23 cellular contexts compared by ENCODE assay signal in the genomic region with DNA sequence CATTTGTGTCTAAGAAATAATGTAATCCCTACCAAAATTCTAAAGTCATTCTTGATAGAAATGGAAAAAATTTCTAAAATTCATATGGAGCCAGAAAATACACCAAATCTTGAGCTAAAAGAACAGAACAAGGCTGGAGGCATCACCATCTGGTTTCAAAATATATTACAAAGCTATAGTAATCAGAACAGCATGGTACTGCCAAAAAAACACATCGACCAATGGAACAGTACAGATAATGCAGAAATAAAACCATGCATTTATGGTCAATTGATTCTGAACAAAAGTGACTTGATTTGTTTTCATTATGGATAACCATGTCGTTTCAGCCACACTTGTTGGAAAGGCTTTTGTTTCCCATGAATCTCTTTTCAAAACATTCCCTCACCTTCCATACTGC. TPM values are rescaled to one million over a fixed set of nuclear protein-coding genes. Genes with fewer than 3 reads are reported as not detected.
A peak's percentile ranks its signal among the peaks of the same experiment; 100 is the strongest.
DNase-seq lines count a peak whose midpoint lies in the region; ATAC-seq and TF ChIP-seq lines count a peak whose summit lies in the region.
"Had no signal": no experiment of that assay in that cellular context is flagged by ENCODE, and none has a peak within 500 bp of the region (broad histone marks: within the 10 kb centered on the region; RNA-seq: fewer than 3 reads in every experiment).

No MANE protein-coding gene starts in this region.

- peaks cover 4% of the 10 kb centered on the region for H3K36me3 ChIP-seq in OCI-LY3 (replicated peaks; ENCODE audit: low read depth, low read length)

- peaks cover 7% of the 10 kb centered on the region for H3K9me3 Mint-ChIP-seq in stimulated activated naive CD8-positive, alpha-beta T cell treated with anti-CD3 and anti-CD28 coated beads, Interleukin-15, Interleukin-2, amounts not matched to agents 100 ng/mL and 50 ng/mL, for 24 hours
- H3K9me3 Mint-ChIP-seq in stimulated activated naive CD8-positive, alpha-beta T cell treated with anti-CD3 and anti-CD28 coated beads, Interleukin-15, amount 100 ng/mL, for 72 hours: peaks cover 5 to 7% of the 10 kb centered on the region in 2 donors
- peaks cover 2% of the 10 kb centered on the region for H3K9me3 Mint-ChIP-seq in memory B cell
- peaks cover 4% of the 10 kb centered on the region for H3K9me3 Mint-ChIP-seq in activated CD4-positive, alpha-beta T cell treated with anti-CD3 and anti-CD28 coated beads, Interleukin-2, amount 10 ng/mL, durations not matched to agents 7 days and 5 days

- peaks cover 12% of the 10 kb centered on the region for H3K4me1 Mint-ChIP-seq in stimulated activated naive CD8-positive, alpha-beta T cell treated with anti-CD3 and anti-CD28 coated beads, Interleukin-15, Interleukin-2, amounts not matched to agents 100 ng/mL and 50 ng/mL, for 24 hours (ENCODE audit: low read depth)
- no peaks in the 10 kb centered on the region for H3K4me1 Mint-ChIP-seq in stimulated activated naive CD8-positive, alpha-beta T cell treated with anti-CD3 and anti-CD28 coated beads, Interleukin-15, amount 100 ng/mL, for 72 hours
- peaks cover 33% of the 10 kb centered on the region for H3K4me1 Mint-ChIP-seq in memory B cell
- H3K4me1 Mint-ChIP-seq in activated CD4-positive, alpha-beta T cell treated with anti-CD3 and anti-CD28 coated beads, Interleukin-2, amount 10 ng/mL, durations not matched to agents 7 days and 5 days: no peaks in the 10 kb centered on the region

- H3K27me3 Mint-ChIP-seq in stimulated activated naive CD8-positive, alpha-beta T cell treated with anti-CD3 and anti-CD28 coated beads, Interleukin-15, Interleukin-2, amounts not matched to agents 100 ng/mL and 50 ng/mL, for 24 hours: no peaks in the 10 kb centered on the region
- peaks cover 17% of the 10 kb centered on the region for H3K27me3 Mint-ChIP-seq in stimulated activated naive CD8-positive, alpha-beta T cell treated with anti-CD3 and anti-CD28 coated beads, Interleukin-15, amount 100 ng/mL, for 72 hours
- H3K27me3 Mint-ChIP-seq in memory B cell: no peaks in the 10 kb centered on the region
- no peaks in the 10 kb centered on the region for H3K27me3 Mint-ChIP-seq in activated CD4-positive, alpha-beta T cell treated with anti-CD3 and anti-CD28 coated beads, Interleukin-2, amount 10 ng/mL, durations not matched to agents 7 days and 5 days

- no peak overlapping the region for H3K9ac ChIP-seq in OCI-LY3 (ENCODE audit: low read length)
- H3K9ac ChIP-seq: SK-N-SH had no signal

- H4K20me1 ChIP-seq in OCI-LY3 (ENCODE audit: insufficient read depth, low read length): no peaks in the 10 kb centered on the region

- peak overlapping the region; percentile 36; the same call in 1 of the 2 replicates for H3K4me2 ChIP-seq in OCI-LY3 (ENCODE audit: low read length)
- H3K4me2 ChIP-seq: SK-N-SH had no signal

- peak overlapping the region; percentile 87 for H3K27ac ChIP-seq in OCI-LY3 (ENCODE audit: low read length)
- H3K27ac ChIP-seq: 22Rv1, HL-60 had no signal

- H3K4me1 ChIP-seq in OCI-LY3 (ENCODE audit: low read length): peaks cover 45% of the 10 kb centered on the region

- CTCF ChIA-PET in activated CD4-positive, alpha-beta T cell treated with anti-CD3 and anti-CD28 coated beads, Interleukin-2, amount 10 ng/mL, durations not matched to agents 7 days and 5 days (lab: Charles Lee): no interaction called here

- no peak for TF ChIP-seq CTCF in OCI-LY3 (IDR thresholded peaks at IDR 0.05; ENCODE audit: low read depth, low read length)

- no peaks in the 10 kb centered on the region for H3K36me3 Mint-ChIP-seq in stimulated activated naive CD8-positive, alpha-beta T cell treated with anti-CD3 and anti-CD28 coated beads, Interleukin-15, Interleukin-2, amounts not matched to agents 100 ng/mL and 50 ng/mL, for 24 hours (ENCODE audit: low read depth)
- peaks cover 2% of the 10 kb centered on the region for H3K36me3 Mint-ChIP-seq in memory B cell
- H3K36me3 Mint-ChIP-seq in activated CD4-positive, alpha-beta T cell treated with anti-CD3 and anti-CD28 coated beads, Interleukin-2, amount 10 ng/mL, durations not matched to agents 7 days and 5 days (ENCODE audit: low read depth): no peaks in the 10 kb centered on the region

- H3K9me3 ChIP-seq in OCI-LY3 (ENCODE audit: insufficient read depth, low read length): peaks cover 6% of the 10 kb centered on the region; the same call in 1 of the 2 replicates
- H3K9me3 ChIP-seq: SK-N-SH had no signal

- no peak overlapping the region for H2AFZ ChIP-seq in OCI-LY3 (ENCODE audit: low read depth, low read length)

- no peak overlapping the region for H3K4me3 Mint-ChIP-seq in stimulated activated naive CD8-positive, alpha-beta T cell treated with anti-CD3 and anti-CD28 coated beads, Interleukin-15, Interleukin-2, amounts not matched to agents 100 ng/mL and 50 ng/mL, for 24 hours
- no peak overlapping the region for H3K4me3 Mint-ChIP-seq in stimulated activated naive CD8-positive, alpha-beta T cell treated with anti-CD3 and anti-CD28 coated beads, Interleukin-15, amount 100 ng/mL, for 72 hours
- H3K4me3 Mint-ChIP-seq in memory B cell: peak overlapping the region; percentile 81
- H3K4me3 Mint-ChIP-seq in activated CD4-positive, alpha-beta T cell treated with anti-CD3 and anti-CD28 coated beads, Interleukin-2, amount 10 ng/mL, durations not matched to agents 7 days and 5 days: no peak overlapping the region

- H3K27ac Mint-ChIP-seq in stimulated activated naive CD8-positive, alpha-beta T cell treated with anti-CD3 and anti-CD28 coated beads, Interleukin-15, Interleukin-2, amounts not matched to agents 100 ng/mL and 50 ng/mL, for 24 hours: peak overlapping the region; percentile 46
- H3K27ac Mint-ChIP-seq in stimulated activated naive CD8-positive, alpha-beta T cell treated with anti-CD3 and anti-CD28 coated beads, Interleukin-15, amount 100 ng/mL, for 72 hours: no peak overlapping the region
- peak overlapping the region; percentile 86 for H3K27ac Mint-ChIP-seq in memory B cell
- H3K27ac Mint-ChIP-seq in activated CD4-positive, alpha-beta T cell treated with anti-CD3 and anti-CD28 coated beads, Interleukin-2, amount 10 ng/mL, durations not matched to agents 7 days and 5 days: no peak overlapping the region

- no peaks in the 10 kb centered on the region for H3K79me2 ChIP-seq in OCI-LY3 (ENCODE audit: low read length)

- peak overlapping the region; percentile 11; the same call in 1 of the 2 replicates for H3K4me3 ChIP-seq in OCI-LY3 (ENCODE audit: low read length)

- no peak for ATAC-seq in stimulated activated naive CD8-positive, alpha-beta T cell treated with anti-CD3 and anti-CD28 coated beads, Interleukin-15, amount 100 ng/mL, for 72 hours
- no peak for ATAC-seq in memory B cell (ENCODE audit: low read depth)
- ATAC-seq in HG03432 (IDR thresholded peaks at IDR 0.05; ENCODE audit: unreplicated experiment): no peak

- POLR2A ChIA-PET in activated CD4-positive, alpha-beta T cell treated with anti-CD3 and anti-CD28 coated beads, Interleukin-2, amount 10 ng/mL, durations not matched to agents 7 days and 5 days (lab: Charles Lee): interaction anchor here (0.6 kb wide), 1 partner anchor 51 kb away, joined by 3 read pairs; no protein-coding TSS in a partner anchor

- DNase-seq in stimulated activated naive CD8-positive, alpha-beta T cell treated with anti-CD3 and anti-CD28 coated beads, Interleukin-15, amount 100 ng/mL, for 72 hours: no peak
- no peak for DNase-seq in memory B cell (ENCODE audit: low spot score in 2 of 2)
- no peak for DNase-seq in NCI-H526 treated with DMSO at 0.1 percent for 48 hours (lab: John Stamatoyannopoulos, UW)
- no peak for DNase-seq in activated CD4-positive, alpha-beta T cell treated with anti-CD3 and anti-CD28 coated beads, Interleukin-2, amount 10 ng/mL, durations not matched to agents 7 days and 5 days
- DNase-seq in OCI-M1 (lab: John Stamatoyannopoulos, UW): no peak
- DNase-seq: Calu3, DMS79 treated with DMSO at 0.1 percent for 48 hours, HCEC 1CT, Kasumi-1, NCI-H1105, NCI-H146, NCI-H2029, NCI-H446, NCI-H524 treated with DMSO at 0.1 percent for 48 hours, NCI-H82, SK-N-SH had no signal

- H3K27me3 ChIP-seq in OCI-LY3 (ENCODE audit: low read depth, low read length): no peaks in the 10 kb centered on the region

RNA-seq across cellular contexts. Expression of gene WDFY4, which starts 7.0 kb away (rescaled TPM):
- under 1 TPM; 0.37 to 0.40 TPM for total RNA-seq in activated CD4-positive, alpha-beta T cell treated with anti-CD3 and anti-CD28 coated beads, Interleukin-2, amount 10 ng/mL, durations not matched to agents 7 days and 5 days
- total RNA-seq: Calu3, H1, M059J had no signal

Comparison
In these comparisons a context has a peak if more than half of its experiments do, and no peak if none do; other contexts are left out.
1. H3K27ac Mint-ChIP-seq: peak in stimulated activated naive CD8-positive, alpha-beta T cell treated with anti-CD3 and anti-CD28 coated beads, Interleukin-15, Interleukin-2, amounts not matched to agents 100 ng/mL and 50 ng/mL, for 24 hours (single experiment) and memory B cell (single experiment); none in stimulated activated naive CD8-positive, alpha-beta T cell treated with anti-CD3 and anti-CD28 coated beads, Interleukin-15, amount 100 ng/mL, for 72 hours (0 of 2) and activated CD4-positive, alpha-beta T cell treated with anti-CD3 and anti-CD28 coated beads, Interleukin-2, amount 10 ng/mL, durations not matched to agents 7 days and 5 days (single experiment).